Comparison of ENCODE assay signal across 13 cellular contexts in genomic region chr1:94039871-94040569, GRCh38.
DNase-seq lines count a peak whose midpoint lies in the region; ATAC-seq and TF ChIP-seq lines count a peak whose summit lies in the region.
"Had no signal": no experiment of that assay in that cellular context is flagged by ENCODE, and none has a peak within 500 bp of the region (broad histone marks: within the 10 kb centered on the region; RNA-seq: fewer than 3 reads in every experiment).

No MANE protein-coding gene starts in this region.

- H3K36me3 ChIP-seq in right atrium auricular region, result no peaks in the 10 kb centered on the region
- no peaks in the 10 kb centered on the region for H3K36me3 ChIP-seq in tibial nerve
- H3K36me3 ChIP-seq: cardiac muscle cell, MG63 had no signal

- DNase-seq in DMS 273 (lab: John Stamatoyannopoulos, UW; ENCODE audit: unreplicated experiment) (peak; percentile 58), DMS 273 treated with DMSO at 0.1 percent for 48 hours (lab: John Stamatoyannopoulos, UW) (no peak), SK-N-DZ (ENCODE audit: low spot score) (peak; percentile 88), right atrium auricular region (ENCODE audit: low spot score) (no peak), tibial nerve (ENCODE audit: low spot score in 2 of 2) (peak in 1 of 2 donors; percentile 47), CD1c-positive myeloid dendritic cell (ENCODE audit: extremely low spot score) (no peak), SW480 (ENCODE audit: low spot score) (no peak)
- DNase-seq: 8988T, GF-D8 had no signal

- H3K9me3 ChIP-seq in right atrium auricular region (no peaks in the 10 kb centered on the region), tibial nerve (no peaks in the 10 kb centered on the region)
- H3K9me3 ChIP-seq: MG63 had no signal

- H3K4me3 ChIP-seq in right atrium auricular region, result no peak overlapping the region
- H3K4me3 ChIP-seq in tibial nerve, result no peak overlapping the region
- H3K4me3 ChIP-seq: cardiac muscle cell, MG63 had no signal

- peak overlapping the region; percentile 65 for H3K27ac ChIP-seq in right atrium auricular region
- peak overlapping the region; percentile 11 to 74 (median 38) for H3K27ac ChIP-seq in tibial nerve
- H3K27ac ChIP-seq: cardiac muscle cell had no signal

- ATAC-seq in GM19035 (IDR thresholded peaks at IDR 0.05; ENCODE audit: unreplicated experiment), result no peak
- ATAC-seq: stimulated activated effector memory CD8-positive, alpha-beta T cell treated with anti-CD3 and anti-CD28 coated beads, Interleukin-12 subunit alpha, Interleukin-12 subunit beta, amount 100 ng/mL, for 72 hours had no signal

- WGBS in tibial nerve, 2 donors, result 76% methylated on average over 11 of the region's 11 CpGs

- TF ChIP-seq EP300 in tibial nerve (IDR thresholded peaks at IDR 0.05), result peak in 1 of 2 donors; percentile 9

- H3K27me3 ChIP-seq in right atrium auricular region (no peaks in the 10 kb centered on the region), tibial nerve (no peaks in the 10 kb centered on the region)
- H3K27me3 ChIP-seq: cardiac muscle cell, MG63 had no signal

- TF ChIP-seq POLR2A in tibial nerve (IDR thresholded peaks at IDR 0.05), result no peak

- H3K4me1 ChIP-seq in right atrium auricular region (peaks cover 0 to 50% of the 10 kb centered on the region in 2 donors), tibial nerve (peaks cover 0 to 59% (median 9%) of the 10 kb centered on the region in 4 donors)

- TF ChIP-seq CTCF in right atrium auricular region (IDR thresholded peaks at IDR 0.05), result peak in 1 of 2 donors; percentile 3
- TF ChIP-seq CTCF in tibial nerve (IDR thresholded peaks at IDR 0.05), result no peak

Comparison
In these comparisons a context has a peak if more than half of its experiments do, and no peak if none do; other contexts are left out.
1. DNase-seq: peak in DMS 273 (single experiment) and SK-N-DZ (single experiment); none in DMS 273 treated with DMSO at 0.1 percent for 48 hours (single experiment), right atrium auricular region (single experiment), CD1c-positive myeloid dendritic cell (single experiment) and SW480 (single experiment).